8 cellular contexts compared by ENCODE assay signal in genomic region chr17:78324391-78325075, GRCh38. TPM values are rescaled to one million over a fixed set of nuclear protein-coding genes. Genes with fewer than 3 reads are reported as not detected.
A peak's percentile ranks its signal among the peaks of the same experiment; 100 is the strongest.
DNase-seq lines count a peak whose midpoint lies in the region; FAIRE-seq and TF ChIP-seq lines count a peak whose summit lies in the region.

No MANE protein-coding gene starts in this region.

- H3K4me1 ChIP-seq in keratinocyte (ENCODE audit: control insufficient read depth, extremely low read depth, insufficient read depth, low read length), result peaks cover 22% of the 10 kb centered on the region
- H3K4me1 ChIP-seq in spleen, result peaks cover 0 to 45% (median 31%) of the 10 kb centered on the region in 6 donors

- H3K9me3 ChIP-seq in keratinocyte (ENCODE audit: control insufficient read depth, low read depth, low read length) (no peaks in the 10 kb centered on the region), spleen (no peaks in the 10 kb centered on the region)

- H3K9me1 ChIP-seq in keratinocyte (ENCODE audit: control insufficient read depth, extremely low read depth, insufficient read depth, low read length), result no peaks in the 10 kb centered on the region

- TF ChIP-seq CTCF in brain microvascular endothelial cell (IDR thresholded peaks at IDR 0.05; ENCODE audit: low read depth, low read length, missing control alignments), result no peak
- no peak for TF ChIP-seq CTCF in keratinocyte (optimal IDR thresholded peaks at IDR 0.05 in 1 of 3, IDR thresholded peaks at IDR 0.05 in 1 of 3, conservative IDR thresholded peaks at IDR 0.05 in 1 of 3; ENCODE audit: extremely low read depth in 1 of 3, insufficient read depth in 2 of 3, low read length in 3 of 3)
- TF ChIP-seq CTCF in spleen (IDR thresholded peaks at IDR 0.05 in 8 of 11, conservative IDR thresholded peaks at IDR 0.05 in 3 of 11), result no peak
- TF ChIP-seq CTCF in GM10266 (IDR thresholded peaks at IDR 0.05; ENCODE audit: control insufficient read depth, insufficient read depth, low read depth, missing control alignments), result no peak

- dilution Hi-C loops in keratinocyte (cut with MboI; ENCODE audit: extremely low pct_ligation_motif_present, low sequenced_read_pairs), result no loop called here

- DNase-seq in SHP77 (lab: John Stamatoyannopoulos, UW), result peak; percentile 52 to 66
- DNase-seq in SHP77 treated with DMSO at 0.1 percent for 48 hours (lab: John Stamatoyannopoulos, UW), result no peak
- peak; percentile 63 to 70 for DNase-seq in NOMO-1 (lab: John Stamatoyannopoulos, UW; ENCODE audit: unreplicated experiment in 2 of 2)
- DNase-seq in brain microvascular endothelial cell, result peak; percentile 86
- no peak for DNase-seq in keratinocyte (ENCODE audit: low read depth, low spot score)
- no peak for DNase-seq in spleen
- no peak for DNase-seq in GM10266 (ENCODE audit: extremely low spot score)
- no peak for DNase-seq in HUDEP-2 (lab: John Stamatoyannopoulos, UW; ENCODE audit: unreplicated experiment in 76 of 76)

- H3K9ac ChIP-seq in keratinocyte (ENCODE audit: control insufficient read depth, extremely low read depth, insufficient read depth, low read length), result peak overlapping the region; percentile 13

- TF ChIP-seq POLR2A in spleen (IDR thresholded peaks at IDR 0.05), result no peak

- H3K27ac ChIP-seq in brain microvascular endothelial cell (peak overlapping the region; percentile 94), keratinocyte (ENCODE audit: control insufficient read depth, insufficient read depth, low read length) (no peak overlapping the region), spleen (peak overlapping the region in 7 of 8 donors; percentile 58 to 78 (median 68))

- intact Hi-C loops in spleen (cut with DNase I; ENCODE audit: low total_unique reads), result no loop called here

- H3K36me3 ChIP-seq in brain microvascular endothelial cell (replicated peaks) (no peaks in the 10 kb centered on the region), keratinocyte (ENCODE audit: control insufficient read depth in 2 of 2, extremely low read depth in 1 of 2, insufficient read depth in 2 of 2, low read length in 2 of 2) (no peaks in the 10 kb centered on the region), spleen (no peaks in the 10 kb centered on the region)

- H3K4me2 ChIP-seq in keratinocyte (ENCODE audit: control insufficient read depth, extremely low read depth, insufficient read depth, low read depth, low read length), result peak overlapping the region; percentile 39

- H3K27me3 ChIP-seq in brain microvascular endothelial cell (replicated peaks) (no peaks in the 10 kb centered on the region), keratinocyte (ENCODE audit: control insufficient read depth, extremely low read depth, insufficient read depth, low read length) (no peaks in the 10 kb centered on the region), spleen (replicated peaks in 1 of 7) (peaks cover 0 to 6% (median 0%) of the 10 kb centered on the region in 7 donors)

- peak overlapping the region; percentile 54 for H2AFZ ChIP-seq in keratinocyte (ENCODE audit: control insufficient read depth, low read length)

- in situ Hi-C loops in brain microvascular endothelial cell (cut with HindIII; ENCODE audit: low pct_ligation_motif_present, low sequenced_read_pairs), result no loop called here

- H3K79me2 ChIP-seq in keratinocyte (ENCODE audit: control insufficient read depth, insufficient read depth, low read length), result no peaks in the 10 kb centered on the region

- WGBS in spleen, 5 donors, result 14 to 19% (median 17%) methylated on average over 16 to 18 of the region's 18 CpGs

- no peaks in the 10 kb centered on the region for H4K20me1 ChIP-seq in keratinocyte (ENCODE audit: control insufficient read depth, extremely low read depth, insufficient read depth, low read length)

- H3K4me3 ChIP-seq in brain microvascular endothelial cell (ENCODE audit: low read depth, low read length), result no peak overlapping the region
- H3K4me3 ChIP-seq in keratinocyte (ENCODE audit: control insufficient read depth in 2 of 3, extremely low read depth in 1 of 3, insufficient read depth in 2 of 3, low read depth in 1 of 3, low read length in 3 of 3), result no peak overlapping the region
- H3K4me3 ChIP-seq in spleen, result no peak overlapping the region

- no peak for FAIRE-seq in keratinocyte (lab: Jason Lieb, UNC)

RNA-seq across cellular contexts. Expression of gene SOCS3, which starts 35.3 kb away (rescaled TPM):
- polyA plus RNA-seq in keratinocyte (2.7 to 16.5 TPM (median 9.4 TPM) in 3 replicates), spleen (10 to 100 TPM; 10.7 to 22.2 (median 12.2) TPM)
- 0.62 TPM for polyA plus RNA-seq in keratinocyte (2011; ENCODE audit: low read depth)
- 5.3 and 9.8 TPM in 2 replicates for polyA plus RNA-seq in keratinocyte (2011; cell fraction: cytosol; rRNA removed)
- polyA plus RNA-seq in keratinocyte (2011; cell fraction: nucleus; rRNA removed), result 42.9 and 46.8 TPM in 2 replicates
- 1.8 and 2.4 TPM in 2 replicates for polyA plus RNA-seq in keratinocyte (2012; ENCODE audit: low replicate concordance)
- polyA minus RNA-seq in keratinocyte, result 2.3 to 8.1 TPM (median 4.7 TPM) in 3 replicates
- polyA minus RNA-seq in keratinocyte (2011; cell fraction: cytosol; rRNA and poly(A)+ RNA removed), result 13.0 TPM
- 28.2 and 31.1 TPM in 2 replicates for polyA minus RNA-seq in keratinocyte (2011; cell fraction: nucleus; rRNA and poly(A)+ RNA removed)
- total RNA-seq in spleen, result 100 to 1,000 TPM in 4 of 7 donors, 10 to 100 TPM in 3; 21.4 to 164 (median 103) TPM

RNA-seq across cellular contexts. Expression of gene PGS1, which starts 53.9 kb away (rescaled TPM):
- polyA plus RNA-seq in keratinocyte (18.4 to 21.1 TPM (median 19.6 TPM) in 3 replicates), spleen (10 to 100 TPM; 20.0 to 34.7 (median 20.5) TPM)
- 4.4 TPM for polyA plus RNA-seq in keratinocyte (2011; ENCODE audit: low read depth)
- 9.7 and 12.4 TPM in 2 replicates for polyA plus RNA-seq in keratinocyte (2011; cell fraction: cytosol; rRNA removed)
- polyA plus RNA-seq in keratinocyte (2011; cell fraction: nucleus; rRNA removed), result 57.5 and 59.6 TPM in 2 replicates
- polyA plus RNA-seq in keratinocyte (2012; ENCODE audit: low replicate concordance), result 13.5 TPM in 2 replicates
- polyA minus RNA-seq in keratinocyte, result 19.8 to 30.5 TPM (median 23.7 TPM) in 3 replicates
- polyA minus RNA-seq in keratinocyte (2011; cell fraction: cytosol; rRNA and poly(A)+ RNA removed), result 16.9 TPM
- polyA minus RNA-seq in keratinocyte (2011; cell fraction: nucleus; rRNA and poly(A)+ RNA removed), result 21.7 and 29.6 TPM in 2 replicates
- total RNA-seq in spleen, result 100 to 1,000 TPM in 6 of 7 donors, 10 to 100 TPM in 1; 60.1 to 217 (median 112) TPM

Comparison
In these comparisons a context has a peak if more than half of its experiments do, and no peak if none do; other contexts are left out.
1. DNase-seq: peak in SHP77 (2 of 2), NOMO-1 (2 of 2) and brain microvascular endothelial cell (single experiment); none in SHP77 treated with DMSO at 0.1 percent for 48 hours (single experiment), keratinocyte (single experiment), spleen (single experiment), GM10266 (single experiment) and HUDEP-2 (0 of 76).